Comparison of ENCODE assay signal across 9 cellular contexts in genomic region chr10:119078422-119079179, GRCh38. TPM values are rescaled to one million over a fixed set of nuclear protein-coding genes. Genes with fewer than 3 reads are reported as not detected.
DNase-seq lines count a peak whose midpoint lies in the region; ATAC-seq and TF ChIP-seq lines count a peak whose summit lies in the region.
"Had no signal": no experiment of that assay in that cellular context is flagged by ENCODE, and none has a peak within 500 bp of the region (broad histone marks: within the 10 kb centered on the region; RNA-seq: fewer than 3 reads in every experiment).

No MANE protein-coding gene starts in this region.

- H3K4me1 Mint-ChIP-seq in chondrocyte (ENCODE audit: low read depth), result peaks cover 48% of the 10 kb centered on the region
- H3K4me1 Mint-ChIP-seq in naive thymus-derived CD8-positive, alpha-beta T cell, result peaks cover 23 to 63% (median 52%) of the 10 kb centered on the region in 4 donors

- peaks cover 5% of the 10 kb centered on the region; the same call in 1 of the 2 replicates for H3K4me1 ChIP-seq in BE2C
- H3K4me1 ChIP-seq in mucosa of descending colon (ENCODE audit: low read depth), result peaks cover 19% of the 10 kb centered on the region

- TF ChIP-seq CTCF in BE2C (IDR thresholded peaks at IDR 0.05; ENCODE audit: low read depth, low read length) (no peak), chondrocyte (IDR thresholded peaks at IDR 0.05) (no peak), mucosa of descending colon (IDR thresholded peaks at IDR 0.05) (no peak)

- DNase-seq in BE2C (no peak), chondrocyte (ENCODE audit: low spot score) (no peak), UCSD-AML1 (lab: John Stamatoyannopoulos, UW; ENCODE audit: unreplicated experiment) (no peak), mucosa of descending colon (no peak), NOMO-1 treated with DMSO at 0.1 percent for 48 hours (lab: John Stamatoyannopoulos, UW; ENCODE audit: unreplicated experiment) (no peak)
- DNase-seq in Jurkat, Clone E6-1 (ENCODE audit: low read depth, low spot score), result no peak
- DNase-seq in naive thymus-derived CD8-positive, alpha-beta T cell, result no peak
- DNase-seq: T-helper 9 cell had no signal

- no peaks in the 10 kb centered on the region for H3K9me3 Mint-ChIP-seq in chondrocyte (ENCODE audit: low read depth)
- H3K9me3 Mint-ChIP-seq in naive thymus-derived CD8-positive, alpha-beta T cell, result no peaks in the 10 kb centered on the region

- peak overlapping the region; percentile 98 for H3K4me3 Mint-ChIP-seq in chondrocyte (ENCODE audit: unreplicated experiment)
- peak overlapping the region; percentile 93 to 100 (median 96) for H3K4me3 Mint-ChIP-seq in naive thymus-derived CD8-positive, alpha-beta T cell

- no peaks in the 10 kb centered on the region for H3K27me3 Mint-ChIP-seq in chondrocyte (ENCODE audit: low read depth)
- H3K27me3 Mint-ChIP-seq in naive thymus-derived CD8-positive, alpha-beta T cell, result no peaks in the 10 kb centered on the region

- H3K9me3 ChIP-seq in BE2C (no peaks in the 10 kb centered on the region), mucosa of descending colon (no peaks in the 10 kb centered on the region)

- intact Hi-C loops in mucosa of descending colon (cut with DNase I, micrococcal nuclease), result no loop called here

- H3K4me3 ChIP-seq in BE2C (ENCODE audit: low read depth, low read length) (peak overlapping the region; percentile 96), mucosa of descending colon (no peak overlapping the region)
- H3K4me3 ChIP-seq in Jurkat, Clone E6-1 (ENCODE audit: low read length), result peak overlapping the region; percentile 94

- H3K36me3 ChIP-seq in BE2C, result peaks cover 39% of the 10 kb centered on the region
- no peaks in the 10 kb centered on the region for H3K36me3 ChIP-seq in mucosa of descending colon (ENCODE audit: low read depth)

- ATAC-seq in naive thymus-derived CD8-positive, alpha-beta T cell, result no peak
- ATAC-seq in mucosa of descending colon (no peak), GM21526 (IDR thresholded peaks at IDR 0.05; ENCODE audit: low FRiP score, unreplicated experiment) (no peak)

- no peaks in the 10 kb centered on the region for H3K36me3 Mint-ChIP-seq in chondrocyte (ENCODE audit: low read depth)
- peaks cover 0 to 20% (median 0%) of the 10 kb centered on the region in 3 donors for H3K36me3 Mint-ChIP-seq in naive thymus-derived CD8-positive, alpha-beta T cell

- peak overlapping the region; percentile 99 for H3K27ac Mint-ChIP-seq in chondrocyte (ENCODE audit: unreplicated experiment)
- H3K27ac Mint-ChIP-seq in naive thymus-derived CD8-positive, alpha-beta T cell, result peak overlapping the region; percentile 7 to 99 (median 96)

- H3K27me3 ChIP-seq in BE2C, result no peaks in the 10 kb centered on the region

- POLR2A ChIA-PET in naive thymus-derived CD8-positive, alpha-beta T cell (lab: Charles Lee), result no interaction called here

RNA-seq across cellular contexts. Expression of gene EIF3A, which starts 2.0 kb away (rescaled TPM):
- 84.7 TPM for polyA plus RNA-seq in BE2C (2012; ENCODE audit: insufficient read depth, insufficient read length, low read depth)
- polyA plus RNA-seq in Jurkat, Clone E6-1 (2012; ENCODE audit: insufficient read depth, insufficient read length), result 125 TPM
- total RNA-seq in chondrocyte (121 to 136 TPM (median 134 TPM) in 3 replicates), mucosa of descending colon (100 to 1,000 TPM in 2 of 3 donors, 10 to 100 TPM in 1; 94.5 to 124 (median 114) TPM)
- total RNA-seq in naive thymus-derived CD8-positive, alpha-beta T cell, result 10 to 100 TPM; 88.2 to 93.6 TPM
- 10 to 100 TPM; 30.0 to 56.2 (median 45.0) TPM for polyA plus RNA-seq in naive thymus-derived CD8-positive, alpha-beta T cell

RNA-seq across cellular contexts. Expression of gene DENND10, which starts 25.3 kb away (rescaled TPM):
- polyA plus RNA-seq in BE2C (2012; ENCODE audit: insufficient read depth, insufficient read length, low read depth), result 19.9 TPM
- 19.7 TPM for polyA plus RNA-seq in Jurkat, Clone E6-1 (2012; ENCODE audit: insufficient read depth, insufficient read length)
- 32.4 to 43.0 TPM (median 40.1 TPM) in 3 replicates for total RNA-seq in chondrocyte
- total RNA-seq in naive thymus-derived CD8-positive, alpha-beta T cell, result 10 to 100 TPM; 21.6 to 23.2 TPM
- 10 to 100 TPM; 18.3 to 20.4 (median 20.1) TPM for polyA plus RNA-seq in naive thymus-derived CD8-positive, alpha-beta T cell
- 10 to 100 TPM; 36.6 to 39.9 (median 38.0) TPM for total RNA-seq in mucosa of descending colon

RNA-seq across cellular contexts. Expression of gene NANOS1, which starts 49.1 kb away (rescaled TPM):
- polyA plus RNA-seq in BE2C (2012; ENCODE audit: insufficient read depth, insufficient read length, low read depth), result 1.5 TPM
- 4.7 TPM for polyA plus RNA-seq in Jurkat, Clone E6-1 (2012; ENCODE audit: insufficient read depth, insufficient read length)
- total RNA-seq in chondrocyte (3.8 to 9.7 TPM (median 4.5 TPM) in 3 replicates), mucosa of descending colon (1 to 10 TPM in 1 of 3 donors, under 1 TPM in 2; 0.12 to 2.7 (median 0.43) TPM)
- under 1 TPM; 0.55 to 0.60 TPM for total RNA-seq in naive thymus-derived CD8-positive, alpha-beta T cell
- polyA plus RNA-seq in naive thymus-derived CD8-positive, alpha-beta T cell, result under 1 TPM in 1 of 3 donors, not detected in 2; 0.05 TPM
